In the genomic region with DNA sequence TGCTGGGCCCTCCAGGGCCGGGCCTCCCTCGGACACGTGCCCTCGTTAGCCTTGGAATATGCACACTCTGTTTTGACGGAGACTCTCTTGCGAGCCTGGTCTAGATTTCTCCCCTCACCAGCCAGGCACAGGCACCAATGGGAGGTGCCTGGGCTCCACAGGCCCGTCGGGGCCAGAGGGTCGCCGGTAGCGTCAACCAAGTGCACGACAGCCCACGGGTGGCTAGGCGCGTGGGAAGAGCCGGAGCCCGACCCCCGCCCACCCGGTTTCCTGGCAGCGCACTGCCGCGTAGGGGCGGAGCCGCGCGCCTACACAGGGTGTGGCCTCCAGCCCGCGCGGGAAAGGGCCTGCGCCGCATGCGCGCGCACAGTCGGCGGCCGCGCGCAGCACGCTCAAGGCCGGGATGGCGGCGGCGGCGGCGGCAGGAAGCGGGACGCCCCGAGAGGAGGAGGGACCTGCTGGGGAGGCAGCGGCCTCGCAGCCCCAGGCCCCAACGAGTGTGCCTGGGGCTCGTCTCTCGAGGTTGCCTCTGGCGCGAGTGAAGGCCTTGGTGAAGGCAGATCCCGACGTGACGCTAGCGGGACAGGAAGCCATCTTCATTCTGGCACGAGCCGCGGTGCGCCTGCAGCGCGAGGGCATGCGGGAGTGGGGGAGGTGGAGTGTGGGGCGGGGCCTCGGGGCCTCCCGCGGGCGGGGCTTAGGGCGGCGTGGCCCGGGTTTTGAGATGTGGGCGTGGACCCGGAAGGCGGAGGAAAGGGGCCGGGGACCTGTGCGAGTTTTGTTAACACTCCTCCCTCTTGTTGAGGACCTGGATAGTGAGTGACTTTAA, we compare ENCODE assay signal across 8 cellular contexts. TPM values are rescaled to one million over a fixed set of nuclear protein-coding genes. Genes with fewer than 3 reads are reported as not detected.
DNase-seq lines count a peak whose midpoint lies in the region; ATAC-seq and TF ChIP-seq lines count a peak whose summit lies in the region.

TSS of gene POLE4 (plus strand) at position 367 of the 829 bp plus-strand sequence. CDS start at position 404, 37 bp downstream.

- peak within 1 kb of the TSS; percentile 79 for H3K4me3 Mint-ChIP-seq in activated T-cell treated with anti-CD3 and anti-CD28 coated beads, Interleukin-2, amount 50 U/mL, for 4 hours

- DNase-seq in DMS79 (lab: John Stamatoyannopoulos, UW) (peak; percentile 75), KBM-7 (peak; percentile 93), Panc1 (ENCODE audit: low read depth, low spot score) (peak; percentile 54)
- DNase-seq in activated T-cell treated with anti-CD3 and anti-CD28 coated beads, Interleukin-2, amount 50 U/mL, for 4 hours = peak; percentile 93
- peak; percentile 85 to 93 for DNase-seq in stimulated activated CD8-positive, alpha-beta memory T cell treated with anti-CD3 and anti-CD28 coated beads, Interleukin-7, amount 100 ng/mL, for 1 hour (ENCODE audit: low read depth in 2 of 2)

- H3K4me1 ChIP-seq in Panc1 (ENCODE audit: control insufficient read depth, insufficient read depth, low read length) (peaks cover 8% of the 10 kb centered on the region), muscle layer of colon (ENCODE audit: insufficient read depth, low read length) (peaks cover 10% of the 10 kb centered on the region)

- H3K27me3 ChIP-seq in Panc1 (ENCODE audit: control insufficient read depth, insufficient read depth, low read length) (no peaks in the 10 kb centered on the region), muscle layer of colon (ENCODE audit: control insufficient read depth in 1 of 2, insufficient read depth in 2 of 2, low read length in 2 of 2) (no peaks in the 10 kb centered on the region)

- no peaks in the 10 kb centered on the region for H3K27me3 Mint-ChIP-seq in activated T-cell treated with anti-CD3 and anti-CD28 coated beads, Interleukin-2, amount 50 U/mL, for 4 hours (ENCODE audit: low read depth)

- H3K36me3 ChIP-seq in Panc1 (ENCODE audit: control insufficient read depth, insufficient read depth, low read length) (no peaks in the 10 kb centered on the region; the same call in 1 of the 2 replicates), muscle layer of colon (ENCODE audit: insufficient read depth, low read length) (no peaks in the 10 kb centered on the region)

- H3K9me3 Mint-ChIP-seq in activated T-cell treated with anti-CD3 and anti-CD28 coated beads, Interleukin-2, amount 50 U/mL, for 4 hours = no peaks in the 10 kb centered on the region

- POLR2A ChIA-PET in Panc1 (lab: Charles Lee) = no interaction called here

- ATAC-seq in GM21723 (IDR thresholded peaks at IDR 0.05; ENCODE audit: unreplicated experiment) (peak; percentile 94), Panc1 (peak; percentile 99), esophagus mucosa (peak; percentile 99)
- peak; percentile 91 to 95 for ATAC-seq in activated T-cell treated with anti-CD3 and anti-CD28 coated beads, Interleukin-2, amount 50 U/mL, for 4 hours

- H3K36me3 Mint-ChIP-seq in activated T-cell treated with anti-CD3 and anti-CD28 coated beads, Interleukin-2, amount 50 U/mL, for 4 hours (ENCODE audit: insufficient read depth) = peaks cover 25% of the 10 kb centered on the region

- BruUV-seq in Panc1 (replicated peaks; lab: Mats Ljungman, UMichigan) = no TSS peak

- intact Hi-C loops in Panc1 (cut with micrococcal nuclease; ENCODE audit: unreplicated experiment) = no loop called here

- peaks cover 47% of the 10 kb centered on the region for H3K4me1 Mint-ChIP-seq in activated T-cell treated with anti-CD3 and anti-CD28 coated beads, Interleukin-2, amount 50 U/mL, for 4 hours (ENCODE audit: low read depth)

- H3K27ac ChIP-seq in Panc1 (ENCODE audit: low read length) (peak within 1 kb of the TSS; percentile 88), muscle layer of colon (ENCODE audit: low read depth, low read length) (peak within 1 kb of the TSS; percentile 87)

- peak within 1 kb of the TSS; percentile 59 to 67 for H3K4me3 ChIP-seq in Panc1 (ENCODE audit: low read depth in 2 of 2, low read length in 2 of 2)
- H3K4me3 ChIP-seq in muscle layer of colon (ENCODE audit: low read depth in 1 of 2, low read length in 2 of 2) = peak within 1 kb of the TSS; percentile 22 to 72

- H3K9me3 ChIP-seq in Panc1 (ENCODE audit: control insufficient read depth, insufficient read depth, low read depth, low read length) (no peaks in the 10 kb centered on the region), muscle layer of colon (ENCODE audit: low read length) (no peaks in the 10 kb centered on the region)

- no peak for TF ChIP-seq CTCF in Panc1 (IDR thresholded peaks at IDR 0.05)

- in situ Hi-C loops in KBM-7 (cut with MboI; ENCODE audit: low pct_unique_long_range_greater_than_20kb, low sequenced_read_pairs) = no loop called here
- in situ Hi-C loops in Panc1 (cut with HindIII; ENCODE audit: low pct_unique_long_range_greater_than_20kb, low sequenced_read_pairs) = no loop called here

- CTCF ChIA-PET in Panc1 (lab: Charles Lee) = no interaction called here

- H3K9ac ChIP-seq in muscle layer of colon (ENCODE audit: low read length) = no peak within 1 kb of the TSS

RNA-seq across cellular contexts. Expression of gene POLE4, which starts in this region (rescaled TPM):
- total RNA-seq in Panc1 (2021; ENCODE audit: unreplicated experiment) = 103 TPM
- polyA plus RNA-seq in Panc1 (2012; ENCODE audit: insufficient read length) = 101 TPM
- 100 to 1,000 TPM in 1 of 3 donors, 10 to 100 TPM in 2; 72.3 to 101 (median 80.1) TPM for total RNA-seq in activated T-cell treated with anti-CD3 and anti-CD28 coated beads, Interleukin-2, amount 50 U/mL, for 4 hours
- total RNA-seq in esophagus mucosa = 42.4 TPM

Comparison
In these comparisons a context has a peak if more than half of its experiments do, and no peak if none do; other contexts are left out.
1. Peak in every context shown above with its lines: DNase-seq, ATAC-seq, H3K4me3 ChIP-seq and H3K27ac ChIP-seq.